In the genomic region with DNA sequence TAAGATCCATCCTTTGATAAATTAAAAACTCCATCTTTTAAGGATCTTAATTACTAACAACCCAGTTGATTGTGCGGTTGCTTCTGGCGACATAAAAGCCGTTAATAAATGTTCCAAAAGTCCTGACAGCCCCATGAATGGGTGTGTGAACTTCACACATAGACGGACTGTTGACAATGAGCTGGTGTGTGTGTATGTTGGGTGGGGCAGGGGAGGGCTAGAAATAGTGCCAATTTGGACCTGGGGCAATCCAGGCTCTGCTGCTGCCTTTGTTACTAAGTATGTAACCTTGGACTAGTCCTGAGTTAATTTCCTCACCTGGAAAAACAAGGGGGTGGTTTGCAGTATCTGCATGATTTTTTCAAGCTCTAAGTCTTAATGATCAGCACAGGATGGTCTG, we compare ENCODE assay signal across 19 cellular contexts. TPM values are rescaled to one million over a fixed set of nuclear protein-coding genes. Genes with fewer than 3 reads are reported as not detected.
DNase-seq lines count a peak whose midpoint lies in the region; ATAC-seq and TF ChIP-seq lines count a peak whose summit lies in the region.
"Had no signal": no experiment of that assay in that cellular context is flagged by ENCODE, and none has a peak within 500 bp of the region (broad histone marks: within the 10 kb centered on the region; RNA-seq: fewer than 3 reads in every experiment).

No MANE protein-coding gene starts in this region.

- TF ChIP-seq EP300 in transverse colon (IDR thresholded peaks at IDR 0.05; ENCODE audit: low read depth) = no peak

- H3K27me3 ChIP-seq in body of pancreas = no peaks in the 10 kb centered on the region
- peaks cover 20% of the 10 kb centered on the region for H3K27me3 ChIP-seq in transverse colon
- H3K27me3 ChIP-seq: BLaER1 had no signal

- no peak overlapping the region for H3K27ac Mint-ChIP-seq in activated T-helper 17 cell treated with anti-CD3 and anti-CD28 coated beads, Interleukin-2, amount 50 U/mL, for 72 hours
- H3K27ac Mint-ChIP-seq: B cell; CD4-positive, CD25-positive, alpha-beta regulatory T cell; CD8-positive, alpha-beta T cell; HFFc6 had no signal

- no peaks in the 10 kb centered on the region for H3K36me3 Mint-ChIP-seq in activated T-helper 17 cell treated with anti-CD3 and anti-CD28 coated beads, Interleukin-2, amount 50 U/mL, for 72 hours (ENCODE audit: low read depth)
- H3K36me3 Mint-ChIP-seq: CD4-positive, CD25-positive, alpha-beta regulatory T cell; CD8-positive, alpha-beta T cell had no signal

- no peak overlapping the region for H3K4me3 ChIP-seq in body of pancreas
- H3K4me3 ChIP-seq in transverse colon = no peak overlapping the region
- H3K4me3 ChIP-seq: BLaER1, HAP-1 had no signal

- no peaks in the 10 kb centered on the region for H3K9me3 Mint-ChIP-seq in activated T-helper 17 cell treated with anti-CD3 and anti-CD28 coated beads, Interleukin-2, amount 50 U/mL, for 72 hours
- H3K9me3 Mint-ChIP-seq: CD4-positive, CD25-positive, alpha-beta regulatory T cell; CD8-positive, alpha-beta T cell; HFFc6 had no signal

- in situ Hi-C loops in transverse colon (cut with MboI; ENCODE audit: low pct_ligation_motif_present in 1 of 4, low pct_unique_long_range_greater_than_20kb in 1 of 4, low sequenced_read_pairs in 3 of 4) = no loop called here

- DNase-seq in NCI-H526 treated with DMSO at 0.1 percent for 48 hours (lab: John Stamatoyannopoulos, UW) (peak; percentile 18), NCI-H526 (lab: John Stamatoyannopoulos, UW) (no peak), body of pancreas (peak in 3 of 4 donors; percentile 7 to 64 (median 10)), left colon (peak in 1 of 2 donors; percentile 19), transverse colon (peak; percentile 23)
- DNase-seq in stimulated activated CD4-positive, alpha-beta T cell treated with anti-CD3 and anti-CD28 coated beads, Interleukin-4, amount 100 ng/mL, for 24 hours = no peak
- DNase-seq: Caco-2; CD4-positive, CD25-positive, alpha-beta regulatory T cell; CD8-positive, alpha-beta T cell; DMS153; DND-41; GOT3; HFFc6 had no signal

- no peak overlapping the region for H3K4me3 Mint-ChIP-seq in activated T-helper 17 cell treated with anti-CD3 and anti-CD28 coated beads, Interleukin-2, amount 50 U/mL, for 72 hours
- H3K4me3 Mint-ChIP-seq: B cell; CD4-positive, CD25-positive, alpha-beta regulatory T cell; CD8-positive, alpha-beta T cell; HFFc6 had no signal

- WGBS in body of pancreas, 2 donors = 51 to 52% methylated on average over 4 of the region's 4 CpGs
- WGBS in transverse colon (ENCODE audit: low coverage in 1 of 2), 2 donors = 32 to 67% methylated on average over 4 of the region's 4 CpGs

- intact Hi-C loops in body of pancreas (cut with DNase I) = no loop called here
- intact Hi-C loops in left colon (cut with DNase I, micrococcal nuclease) = no loop called here
- intact Hi-C loops in transverse colon (cut with DNase I; ENCODE audit: low total_unique reads) = no loop called here

- no peaks in the 10 kb centered on the region for H3K4me1 Mint-ChIP-seq in activated T-helper 17 cell treated with anti-CD3 and anti-CD28 coated beads, Interleukin-2, amount 50 U/mL, for 72 hours
- H3K4me1 Mint-ChIP-seq: B cell; CD4-positive, CD25-positive, alpha-beta regulatory T cell had no signal

- H3K4me1 ChIP-seq in body of pancreas = peaks cover 8% of the 10 kb centered on the region
- no peaks in the 10 kb centered on the region for H3K4me1 ChIP-seq in transverse colon
- H3K4me1 ChIP-seq: BLaER1, Caco-2, HAP-1 had no signal

- ATAC-seq in body of pancreas (peak; percentile 40), left colon (peak; percentile 95)
- no peak for ATAC-seq in activated T-helper 17 cell treated with anti-CD3 and anti-CD28 coated beads, Interleukin-2, amount 50 U/mL, for 72 hours (replicated peaks)
- ATAC-seq: CD8-positive, alpha-beta T cell had no signal

- TF ChIP-seq POLR2A in body of pancreas (IDR thresholded peaks at IDR 0.05) = no peak
- no peak for TF ChIP-seq POLR2A in transverse colon (IDR thresholded peaks at IDR 0.05)

- H3K27me3 Mint-ChIP-seq in activated T-helper 17 cell treated with anti-CD3 and anti-CD28 coated beads, Interleukin-2, amount 50 U/mL, for 72 hours = peaks cover 32% of the 10 kb centered on the region

- H3K27ac ChIP-seq in body of pancreas (no peak overlapping the region), transverse colon (no peak overlapping the region)
- H3K27ac ChIP-seq: 22Rv1, BLaER1, C4-2B had no signal

- no peaks in the 10 kb centered on the region for H3K9me3 ChIP-seq in body of pancreas
- H3K9me3 ChIP-seq in transverse colon = no peaks in the 10 kb centered on the region
- H3K9me3 ChIP-seq: BLaER1, HAP-1 had no signal

- H3K36me3 ChIP-seq in body of pancreas (replicated peaks in 1 of 2; ENCODE audit: insufficient read depth in 1 of 2, low read depth in 2 of 2) (no peaks in the 10 kb centered on the region), transverse colon (no peaks in the 10 kb centered on the region)
- H3K36me3 ChIP-seq: BLaER1, HAP-1 had no signal

- TF ChIP-seq CTCF in body of pancreas (IDR thresholded peaks at IDR 0.05) = no peak
- no peak for TF ChIP-seq CTCF in transverse colon (IDR thresholded peaks at IDR 0.05)

RNA-seq across cellular contexts. Expression of gene MAS1, which starts 4.2 kb away (rescaled TPM):
- total RNA-seq in body of pancreas (not detected), left colon (not detected), transverse colon (not detected)
- total RNA-seq in activated T-helper 17 cell treated with anti-CD3 and anti-CD28 coated beads, Interleukin-2, amount 50 U/mL, for 72 hours = not detected
- total RNA-seq: B cell; Caco-2; CD4-positive, CD25-positive, alpha-beta regulatory T cell; CD8-positive, alpha-beta T cell; HFFc6 had no signal

Comparison
In these comparisons a context has a peak if more than half of its experiments do, and no peak if none do; other contexts are left out.
1. DNase-seq: peak in NCI-H526 treated with DMSO at 0.1 percent for 48 hours (single experiment), body of pancreas (3 of 4) and transverse colon (single experiment); none in NCI-H526 (0 of 2) and stimulated activated CD4-positive, alpha-beta T cell treated with anti-CD3 and anti-CD28 coated beads, Interleukin-4, amount 100 ng/mL, for 24 hours (single experiment).